Comparison of ENCODE assay signal across 23 cellular contexts in genomic region chr17:28545787-28546415, GRCh38. TPM values are rescaled to one million over a fixed set of nuclear protein-coding genes. Genes with fewer than 3 reads are reported as not detected.
DNase-seq lines count a peak whose midpoint lies in the region; ATAC-seq and TF ChIP-seq lines count a peak whose summit lies in the region.
"Had no signal": no experiment of that assay in that cellular context is flagged by ENCODE, and none has a peak within 500 bp of the region (broad histone marks: within the 10 kb centered on the region; RNA-seq: fewer than 3 reads in every experiment).

No MANE protein-coding gene starts in this region.

- peaks cover 33% of the 10 kb centered on the region for H3K4me1 Mint-ChIP-seq in T-helper 1 cell treated with Interleukin-12 subunit alpha and Interleukin-12 subunit beta and Interleukin-4 antibody, amounts not matched to agents 30 μg/mL and 1 μg/mL, for 36 hours (ENCODE audit: low read depth)
- peaks cover 35% of the 10 kb centered on the region for H3K4me1 Mint-ChIP-seq in brain

- CTCF ChIA-PET in HEK293 (lab: Yijun Ruan, JAX) = interaction anchor here (0.6 to 6.8 kb wide), 7 partner anchors 8 to 1363 kb away, joined by 3 to 46 read pairs (median 3); partner anchors contain the start of gene RSKR

- H3K27ac Mint-ChIP-seq in T-helper 1 cell treated with Interleukin-12 subunit alpha and Interleukin-12 subunit beta and Interleukin-4 antibody, amounts not matched to agents 30 μg/mL and 1 μg/mL, for 36 hours = peak overlapping the region; percentile 7
- H3K27ac Mint-ChIP-seq in brain = peak overlapping the region in 4 of 5 experiments; percentile 7 to 74 (median 73)
- H3K27ac Mint-ChIP-seq: activated naive CD8-positive, alpha-beta T cell treated with anti-CD3 and anti-CD28 coated beads, Interleukin-2, amount 50 U/mL, for 24 hours; activated T-helper 1 cell treated with anti-CD3 and anti-CD28 coated beads, Interleukin-12 subunit alpha, Interleukin-12 subunit beta, Interleukin-2, Interleukin-4 antibody, amounts not matched to agents 30 ng/mL and 10 ng/mL and 1 ng/mL, durations not matched to agents 14 hours and 24 hours and 36 hours had no signal

- no peak overlapping the region for H3K4me3 Mint-ChIP-seq in T-helper 1 cell treated with Interleukin-12 subunit alpha and Interleukin-12 subunit beta and Interleukin-4 antibody, amounts not matched to agents 30 μg/mL and 1 μg/mL, for 36 hours
- no peak overlapping the region for H3K4me3 Mint-ChIP-seq in brain
- H3K4me3 Mint-ChIP-seq: activated naive CD8-positive, alpha-beta T cell treated with anti-CD3 and anti-CD28 coated beads, Interleukin-2, amount 50 U/mL, for 24 hours; activated T-helper 1 cell treated with anti-CD3 and anti-CD28 coated beads, Interleukin-12 subunit alpha, Interleukin-12 subunit beta, Interleukin-2, Interleukin-4 antibody, amounts not matched to agents 30 ng/mL and 10 ng/mL and 1 ng/mL, durations not matched to agents 14 hours and 24 hours and 36 hours had no signal

- no peak for TF ChIP-seq CTCF in HEK293 (tag by site-specific recombination; IDR thresholded peaks at IDR 0.05)
- no peak for TF ChIP-seq CTCF in brain (conservative IDR thresholded peaks at IDR 0.05)
- no peak for TF ChIP-seq CTCF in neutrophil (IDR thresholded peaks at IDR 0.05)

- no peaks in the 10 kb centered on the region for H3K9me3 Mint-ChIP-seq in T-helper 1 cell treated with Interleukin-12 subunit alpha and Interleukin-12 subunit beta and Interleukin-4 antibody, amounts not matched to agents 30 μg/mL and 1 μg/mL, for 36 hours
- H3K9me3 Mint-ChIP-seq in brain = peaks cover 0 to 3% (median 0%) of the 10 kb centered on the region in 5 experiments
- H3K9me3 Mint-ChIP-seq: activated naive CD8-positive, alpha-beta T cell treated with anti-CD3 and anti-CD28 coated beads, Interleukin-2, amount 50 U/mL, for 24 hours; activated T-helper 1 cell treated with anti-CD3 and anti-CD28 coated beads, Interleukin-12 subunit alpha, Interleukin-12 subunit beta, Interleukin-2, Interleukin-4 antibody, amounts not matched to agents 30 ng/mL and 10 ng/mL and 1 ng/mL, durations not matched to agents 14 hours and 24 hours and 36 hours had no signal

- H3K4me1 ChIP-seq in HEK293 (ENCODE audit: control insufficient read depth, insufficient read depth, low read length) (peaks cover 5% of the 10 kb centered on the region), neutrophil (ENCODE audit: control insufficient read depth in 1 of 2, insufficient read depth in 1 of 2, low read depth in 1 of 2, low read length in 1 of 2) (peaks cover 44 to 46% of the 10 kb centered on the region in 2 experiments)

- no peak overlapping the region; the same call in 1 of the 2 replicates for H3K27ac ChIP-seq in HEK293 (ENCODE audit: extremely low read depth, low read depth, low read length)
- H3K27ac ChIP-seq in neutrophil = peak overlapping the region; percentile 95
- H3K27ac ChIP-seq: brain microvascular endothelial cell, upper lobe of left lung had no signal

- H3K36me3 ChIP-seq in HEK293 (ENCODE audit: control insufficient read depth in 2 of 2, insufficient read depth in 1 of 2, low read length in 2 of 2) = peaks cover 5 to 23% of the 10 kb centered on the region in 2 experiments; a peak in 2 of 3 replicates
- H3K36me3 ChIP-seq in neutrophil = peaks cover 20% of the 10 kb centered on the region
- H3K36me3 ChIP-seq: brain microvascular endothelial cell had no signal

- DNase-seq in T-helper 1 cell = no peak
- DNase-seq in kidney glomerular epithelial cell (lab: John Stamatoyannopoulos, UW) = no peak
- no peak for DNase-seq in retina
- DNase-seq: activated naive CD8-positive, alpha-beta T cell treated with anti-CD3 and anti-CD28 coated beads, Interleukin-2, amount 50 U/mL, for 24 hours; brain microvascular endothelial cell; C1 segment of cervical spinal cord; cortex of kidney; GDM1; NCI-H146; NCI-H345; NK-92 treated with Interleukin-12 subunit alpha and Interleukin-12 subunit beta, amount 100 ng/mL, for 24 hours; nucleus accumbens; SK-N-SH; stimulated activated CD4-positive, alpha-beta T cell treated with anti-CD3 and anti-CD28 coated beads, Interleukin-12 subunit alpha, Interleukin-12 subunit beta, amount 100 ng/mL, for 4 hours; T-helper 9 cell; upper lobe of left lung had no signal

- H3K36me3 Mint-ChIP-seq in T-helper 1 cell treated with Interleukin-12 subunit alpha and Interleukin-12 subunit beta and Interleukin-4 antibody, amounts not matched to agents 30 μg/mL and 1 μg/mL, for 36 hours (ENCODE audit: low read depth) = peaks cover 18% of the 10 kb centered on the region
- H3K36me3 Mint-ChIP-seq in brain = no peaks in the 10 kb centered on the region

- POLR2A ChIA-PET in HEK293 (lab: Yijun Ruan, JAX) = no interaction called here

- H3K27me3 ChIP-seq in neutrophil = no peaks in the 10 kb centered on the region
- H3K27me3 ChIP-seq: brain microvascular endothelial cell, upper lobe of left lung had no signal

- no peak for ATAC-seq in HG03095 (IDR thresholded peaks at IDR 0.05; ENCODE audit: unreplicated experiment)
- ATAC-seq: activated CD4-positive, CD25-positive, alpha-beta regulatory T cell treated with anti-CD3 and anti-CD28 coated beads, Interleukin-2, amount 50 U/mL, for 24 hours; activated naive CD8-positive, alpha-beta T cell treated with anti-CD3 and anti-CD28 coated beads, Interleukin-2, amount 50 U/mL, for 24 hours had no signal

- H3K27me3 Mint-ChIP-seq in T-helper 1 cell treated with Interleukin-12 subunit alpha and Interleukin-12 subunit beta and Interleukin-4 antibody, amounts not matched to agents 30 μg/mL and 1 μg/mL, for 36 hours (ENCODE audit: low read depth) = no peaks in the 10 kb centered on the region
- no peaks in the 10 kb centered on the region for H3K27me3 Mint-ChIP-seq in brain
- H3K27me3 Mint-ChIP-seq: activated naive CD8-positive, alpha-beta T cell treated with anti-CD3 and anti-CD28 coated beads, Interleukin-2, amount 50 U/mL, for 24 hours had no signal

- H3K4me3 ChIP-seq in HEK293 (ENCODE audit: low read depth, low read length) (no peak overlapping the region), neutrophil (ENCODE audit: low read depth in 1 of 2, low read length in 1 of 2) (no peak overlapping the region)
- H3K4me3 ChIP-seq: upper lobe of left lung had no signal

- H3K9me3 ChIP-seq in HEK293 (ENCODE audit: control insufficient read depth, insufficient read depth, low read depth, low read length) (no peaks in the 10 kb centered on the region), neutrophil (no peaks in the 10 kb centered on the region)
- H3K9me3 ChIP-seq: SK-N-SH, upper lobe of left lung had no signal

TF ChIP-seq in HEK293, 187 proteins besides CTCF, POLR2A, EP300 and RAD21:
- TF ChIP-seq, protein P1, sequence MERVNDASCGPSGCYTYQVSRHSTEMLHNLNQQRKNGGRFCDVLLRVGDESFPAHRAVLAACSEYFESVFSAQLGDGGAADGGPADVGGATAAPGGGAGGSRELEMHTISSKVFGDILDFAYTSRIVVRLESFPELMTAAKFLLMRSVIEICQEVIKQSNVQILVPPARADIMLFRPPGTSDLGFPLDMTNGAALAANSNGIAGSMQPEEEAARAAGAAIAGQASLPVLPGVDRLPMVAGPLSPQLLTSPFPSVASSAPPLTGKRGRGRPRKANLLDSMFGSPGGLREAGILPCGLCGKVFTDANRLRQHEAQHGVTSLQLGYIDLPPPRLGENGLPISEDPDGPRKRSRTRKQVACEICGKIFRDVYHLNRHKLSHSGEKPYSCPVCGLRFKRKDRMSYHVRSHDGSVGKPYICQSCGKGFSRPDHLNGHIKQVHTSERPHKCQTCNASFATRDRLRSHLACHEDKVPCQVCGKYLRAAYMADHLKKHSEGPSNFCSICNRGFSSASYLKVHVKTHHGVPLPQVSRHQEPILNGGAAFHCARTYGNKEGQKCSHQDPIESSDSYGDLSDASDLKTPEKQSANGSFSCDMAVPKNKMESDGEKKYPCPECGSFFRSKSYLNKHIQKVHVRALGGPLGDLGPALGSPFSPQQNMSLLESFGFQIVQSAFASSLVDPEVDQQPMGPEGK (tag by site-specific recombination; IDR thresholded peaks at IDR 0.05) = 0 out of 2 replicates have a peak, but pooled peaks have one; percentile 22
- TF ChIP-seq ZNF76 (tag by site-specific recombination; IDR thresholded peaks at IDR 0.05; ENCODE audit: borderline replicate concordance, low read depth) (0 out of 2 replicates have a peak, but pooled peaks have one; percentile 46), ZNF214 (tag by site-specific recombination; IDR thresholded peaks at IDR 0.05; ENCODE audit: borderline replicate concordance) (no peak)

RNA-seq across cellular contexts. Expression of gene UNC119, which starts 6.5 kb away (rescaled TPM):
- 26.8 TPM for polyA plus RNA-seq in brain (ENCODE audit: insufficient read depth, low read depth, low replicate concordance)

RNA-seq across cellular contexts. Expression of gene PIGS, which starts 25.4 kb away (rescaled TPM):
- polyA plus RNA-seq in brain (ENCODE audit: insufficient read depth, low read depth, low replicate concordance) = 76.9 TPM

RNA-seq across cellular contexts. Expression of gene ALDOC, which starts 30.8 kb away (rescaled TPM):
- 570 TPM for polyA plus RNA-seq in brain (ENCODE audit: insufficient read depth, low read depth, low replicate concordance)

RNA-seq across cellular contexts. Expression of gene FOXN1, which starts 39.8 kb away (rescaled TPM):
- not detected for polyA plus RNA-seq in brain (ENCODE audit: insufficient read depth, low read depth, low replicate concordance)
- polyA plus RNA-seq: SK-N-SH had no signal

RNA-seq across cellular contexts. Expression of gene SPAG5, which starts 52.9 kb away (rescaled TPM):
- polyA plus RNA-seq in brain (ENCODE audit: insufficient read depth, low read depth, low replicate concordance) = 60.3 TPM
